18 cellular contexts compared by ENCODE assay signal in the genomic region with DNA sequence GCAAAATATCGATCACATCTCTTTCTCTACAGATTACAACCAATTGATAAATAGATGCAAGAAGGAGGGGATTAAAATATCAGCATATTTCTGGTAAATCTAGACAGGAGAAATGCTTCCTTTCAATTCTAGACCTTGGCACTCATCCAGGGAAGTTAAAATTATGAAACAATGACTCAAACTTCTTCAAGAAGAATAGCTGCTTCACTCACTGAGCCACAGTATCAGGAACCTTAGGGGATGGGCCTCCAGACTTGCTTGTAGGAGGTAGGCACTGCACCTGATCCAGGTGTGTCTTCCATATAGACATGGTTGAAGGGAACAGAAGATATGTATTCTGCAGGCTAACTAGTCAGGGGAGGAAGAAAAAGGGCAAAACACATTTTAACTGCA. TPM values are rescaled to one million over a fixed set of nuclear protein-coding genes. Genes with fewer than 3 reads are reported as not detected.
DNase-seq lines count a peak whose midpoint lies in the region; ATAC-seq and TF ChIP-seq lines count a peak whose summit lies in the region.
"Had no signal": no experiment of that assay in that cellular context is flagged by ENCODE, and none has a peak within 500 bp of the region (broad histone marks: within the 10 kb centered on the region; RNA-seq: fewer than 3 reads in every experiment).

No MANE protein-coding gene starts in this region.

- no TSS peak for BruUV-seq in PC-3 (replicated peaks; lab: Mats Ljungman, UMichigan)

- no peaks in the 10 kb centered on the region for H3K9me3 ChIP-seq in PC-3 (ENCODE audit: low read length)
- no peaks in the 10 kb centered on the region for H3K9me3 ChIP-seq in CD4-positive, alpha-beta T cell (ENCODE audit: control insufficient read depth, low read length)
- H3K9me3 ChIP-seq: tibial nerve had no signal

- H3K4me2 ChIP-seq in PC-3 (ENCODE audit: low read length) = peak overlapping the region; percentile 41; the same call in 1 of the 2 replicates

- no peak overlapping the region for H3K4me3 ChIP-seq in PC-3 (ENCODE audit: low read length)
- H3K4me3 ChIP-seq: tibial nerve had no signal

- no peak overlapping the region for H3K9ac ChIP-seq in PC-3 (ENCODE audit: low read length)

- H3K27ac ChIP-seq in PC-3 (ENCODE audit: low read length) = no peak overlapping the region
- no peak overlapping the region for H3K27ac ChIP-seq in CD4-positive, alpha-beta T cell (ENCODE audit: low read depth, low read length)
- H3K27ac ChIP-seq: tibial nerve had no signal

- no peaks in the 10 kb centered on the region for H4K20me1 ChIP-seq in PC-3 (ENCODE audit: low read length)

- H3K4me3 Mint-ChIP-seq in activated naive CD4-positive, alpha-beta T cell treated with anti-CD3 and anti-CD28 coated beads, Interleukin-2, amount 50 U/mL, for 24 hours = peak overlapping the region; percentile 38
- no peak overlapping the region for H3K4me3 Mint-ChIP-seq in dendritic cell treated with granulocyte-macrophage colony-stimulating factor and Interleukin-4, amounts not matched to agents 40 ng/mL and 50 ng/mL, for 4 days
- peak overlapping the region; percentile 6 to 55 for H3K4me3 Mint-ChIP-seq in stimulated activated naive CD8-positive, alpha-beta T cell treated with anti-CD3 and anti-CD28 coated beads, Interleukin-15, amount 100 ng/mL, for 72 hours
- H3K4me3 Mint-ChIP-seq in CD4-positive, alpha-beta T cell = no peak overlapping the region
- H3K4me3 Mint-ChIP-seq: brain had no signal

- H3K27me3 Mint-ChIP-seq in activated naive CD4-positive, alpha-beta T cell treated with anti-CD3 and anti-CD28 coated beads, Interleukin-2, amount 50 U/mL, for 24 hours = no peaks in the 10 kb centered on the region
- peaks cover 4% of the 10 kb centered on the region for H3K27me3 Mint-ChIP-seq in dendritic cell treated with granulocyte-macrophage colony-stimulating factor and Interleukin-4, amounts not matched to agents 40 ng/mL and 50 ng/mL, for 4 days
- no peaks in the 10 kb centered on the region for H3K27me3 Mint-ChIP-seq in stimulated activated naive CD8-positive, alpha-beta T cell treated with anti-CD3 and anti-CD28 coated beads, Interleukin-15, amount 100 ng/mL, for 72 hours
- H3K27me3 Mint-ChIP-seq in CD4-positive, alpha-beta T cell = no peaks in the 10 kb centered on the region

- no peak for DNase-seq in activated naive CD4-positive, alpha-beta T cell treated with Interleukin-2 at 50 U/mL for 16 hours
- DNase-seq in PC-3 = peak; percentile 78
- DNase-seq in stimulated activated naive CD8-positive, alpha-beta T cell treated with anti-CD3 and anti-CD28 coated beads, Interleukin-15, amount 100 ng/mL, for 72 hours = no peak
- DNase-seq in CD4-positive, alpha-beta T cell = no peak
- DNase-seq in NCI-H2029 treated with DMSO at 0.1 percent for 48 hours (lab: John Stamatoyannopoulos, UW) = no peak
- DNase-seq in mesenteric fat pad (ENCODE audit: low spot score) = no peak
- DNase-seq: activated CD4-positive, alpha-beta T cell treated with anti-CD3 and anti-CD28 coated beads, Interleukin-2, amount 50 U/mL, for 4 hours; effector CD8-positive, alpha-beta T cell; NCI-H2029; NCI-H748 treated with DMSO at 0.1 percent for 48 hours; SHP77; T1000 had no signal

- intact Hi-C loops in PC-3 (cut with micrococcal nuclease) = no loop called here
- intact Hi-C loops in dendritic cell treated with granulocyte-macrophage colony-stimulating factor and Interleukin-4, amounts not matched to agents 40 ng/mL and 50 ng/mL, for 4 days (cut with micrococcal nuclease) = no loop called here
- intact Hi-C loops in CD4-positive, alpha-beta T cell (cut with DNase I, micrococcal nuclease) = no loop called here

- H3K36me3 ChIP-seq in PC-3 (ENCODE audit: low read depth, low read length) = no peaks in the 10 kb centered on the region
- H3K36me3 ChIP-seq: tibial nerve had no signal

- H3K27me3 ChIP-seq in PC-3 (ENCODE audit: low read length) = peaks cover 33% of the 10 kb centered on the region
- H3K27me3 ChIP-seq in CD4-positive, alpha-beta T cell (ENCODE audit: control insufficient read depth, insufficient read depth, low read length) = no peaks in the 10 kb centered on the region
- H3K27me3 ChIP-seq: tibial nerve had no signal

- H3K4me1 Mint-ChIP-seq in activated naive CD4-positive, alpha-beta T cell treated with anti-CD3 and anti-CD28 coated beads, Interleukin-2, amount 50 U/mL, for 24 hours = peaks cover 95% of the 10 kb centered on the region
- H3K4me1 Mint-ChIP-seq in dendritic cell treated with granulocyte-macrophage colony-stimulating factor and Interleukin-4, amounts not matched to agents 40 ng/mL and 50 ng/mL, for 4 days (ENCODE audit: low read depth) = peaks cover 37% of the 10 kb centered on the region
- peaks cover 100% of the 10 kb centered on the region for H3K4me1 Mint-ChIP-seq in stimulated activated naive CD8-positive, alpha-beta T cell treated with anti-CD3 and anti-CD28 coated beads, Interleukin-15, amount 100 ng/mL, for 72 hours
- H3K4me1 Mint-ChIP-seq in CD4-positive, alpha-beta T cell (ENCODE audit: low read depth) = peaks cover 18% of the 10 kb centered on the region
- H3K4me1 Mint-ChIP-seq: brain had no signal

- 0 out of 2 replicates have a peak, but pooled peaks have one; percentile 35 for ATAC-seq in PC-3
- no peak for ATAC-seq in stimulated activated naive CD8-positive, alpha-beta T cell treated with anti-CD3 and anti-CD28 coated beads, Interleukin-15, amount 100 ng/mL, for 72 hours
- no peak for ATAC-seq in CD4-positive, alpha-beta T cell (ENCODE audit: poor library complexity)

- H2AFZ ChIP-seq in PC-3 (ENCODE audit: low read length) = no peak overlapping the region

- no peak for TF ChIP-seq CTCF in PC-3 (conservative IDR thresholded peaks at IDR 0.05; ENCODE audit: low read depth, low read length)
- no peak for TF ChIP-seq CTCF in CD4-positive, alpha-beta T cell (IDR thresholded peaks at IDR 0.05)

- no peaks in the 10 kb centered on the region for H3F3A ChIP-seq in PC-3 (ENCODE audit: low read length, unreplicated experiment)

- peak overlapping the region; percentile 85 for H3K27ac Mint-ChIP-seq in activated naive CD4-positive, alpha-beta T cell treated with anti-CD3 and anti-CD28 coated beads, Interleukin-2, amount 50 U/mL, for 24 hours
- peak overlapping the region; percentile 39 for H3K27ac Mint-ChIP-seq in dendritic cell treated with granulocyte-macrophage colony-stimulating factor and Interleukin-4, amounts not matched to agents 40 ng/mL and 50 ng/mL, for 4 days
- peak overlapping the region in 1 of 2 donors; percentile 7 for H3K27ac Mint-ChIP-seq in stimulated activated naive CD8-positive, alpha-beta T cell treated with anti-CD3 and anti-CD28 coated beads, Interleukin-15, amount 100 ng/mL, for 72 hours
- H3K27ac Mint-ChIP-seq in CD4-positive, alpha-beta T cell = no peak overlapping the region
- H3K27ac Mint-ChIP-seq: brain had no signal

- peaks cover 23% of the 10 kb centered on the region for H3K4me1 ChIP-seq in PC-3 (ENCODE audit: insufficient read depth, low read length)
- H3K4me1 ChIP-seq: tibial nerve had no signal

- H3K9me2 ChIP-seq in PC-3 (replicated peaks; ENCODE audit: low read length) = no peaks in the 10 kb centered on the region

- no peaks in the 10 kb centered on the region for H3K79me2 ChIP-seq in PC-3 (ENCODE audit: low read length)

- CTCF ChIA-PET in PC-3 (lab: Charles Lee) = interaction anchor here (0.6 to 0.9 kb wide), 2 partner anchors 74 to 206 kb away, joined by 3 read pairs; a partner anchor contains a TSS
- CTCF ChIA-PET in CD4-positive, alpha-beta T cell (lab: Charles Lee) = interaction anchor here (1.1 to 1.7 kb wide), 2 partner anchors 22 to 23 kb away, joined by 3 to 5 read pairs; no protein-coding TSS in a partner anchor

- H3K9me3 Mint-ChIP-seq in activated naive CD4-positive, alpha-beta T cell treated with anti-CD3 and anti-CD28 coated beads, Interleukin-2, amount 50 U/mL, for 24 hours = peaks cover 8% of the 10 kb centered on the region
- H3K9me3 Mint-ChIP-seq in dendritic cell treated with granulocyte-macrophage colony-stimulating factor and Interleukin-4, amounts not matched to agents 40 ng/mL and 50 ng/mL, for 4 days = no peaks in the 10 kb centered on the region
- peaks cover 0 to 8% of the 10 kb centered on the region in 2 donors for H3K9me3 Mint-ChIP-seq in stimulated activated naive CD8-positive, alpha-beta T cell treated with anti-CD3 and anti-CD28 coated beads, Interleukin-15, amount 100 ng/mL, for 72 hours
- no peaks in the 10 kb centered on the region for H3K9me3 Mint-ChIP-seq in CD4-positive, alpha-beta T cell
- H3K9me3 Mint-ChIP-seq: brain had no signal

- peaks cover 53% of the 10 kb centered on the region for H3K36me3 Mint-ChIP-seq in activated naive CD4-positive, alpha-beta T cell treated with anti-CD3 and anti-CD28 coated beads, Interleukin-2, amount 50 U/mL, for 24 hours
- no peaks in the 10 kb centered on the region for H3K36me3 Mint-ChIP-seq in dendritic cell treated with granulocyte-macrophage colony-stimulating factor and Interleukin-4, amounts not matched to agents 40 ng/mL and 50 ng/mL, for 4 days (ENCODE audit: low read depth)
- H3K36me3 Mint-ChIP-seq in CD4-positive, alpha-beta T cell (ENCODE audit: low read depth) = no peaks in the 10 kb centered on the region
- H3K36me3 Mint-ChIP-seq: brain had no signal

- POLR2A ChIA-PET in PC-3 (lab: Charles Lee; ENCODE audit: unreplicated experiment) = no interaction called here
- POLR2A ChIA-PET in CD4-positive, alpha-beta T cell (lab: Charles Lee) = interaction anchor here (1.6 kb wide), 1 partner anchor 26 kb away, joined by 3 read pairs; no protein-coding TSS in a partner anchor

RNA-seq across cellular contexts. Expression of a gene that starts 9.8 kb away (rescaled TPM):
- total RNA-seq in PC-3 (2014; rRNA removed) = 0.15 and 0.46 TPM in 2 replicates
- total RNA-seq in CD4-positive, alpha-beta T cell = under 1 TPM; 0.69 to 0.78 TPM
- 0.64 TPM for total RNA-seq in mesenteric fat pad
- total RNA-seq: frontal cortex, LHCN-M2 had no signal

RNA-seq across cellular contexts. Expression of a gene that starts 37.3 kb away (rescaled TPM):
- not detected in 2 replicates for total RNA-seq in PC-3 (2014; rRNA removed)
- 100 to 1,000 TPM; 387 to 395 TPM for total RNA-seq in CD4-positive, alpha-beta T cell
- 5.3 TPM for total RNA-seq in mesenteric fat pad
- total RNA-seq: LHCN-M2 had no signal

RNA-seq across cellular contexts. Expression of a gene that starts 47.1 kb away (rescaled TPM):
- total RNA-seq in PC-3 (2014; rRNA removed) (not detected in 2 replicates), mesenteric fat pad (0.64 TPM)
- 100 to 1,000 TPM; 124 TPM for total RNA-seq in CD4-positive, alpha-beta T cell
- total RNA-seq: frontal cortex, LHCN-M2 had no signal

Comparison
In these comparisons a context has a peak if more than half of its experiments do, and no peak if none do; other contexts are left out.
1. H3K4me3 Mint-ChIP-seq: peak in activated naive CD4-positive, alpha-beta T cell treated with anti-CD3 and anti-CD28 coated beads, Interleukin-2, amount 50 U/mL, for 24 hours (single experiment) and stimulated activated naive CD8-positive, alpha-beta T cell treated with anti-CD3 and anti-CD28 coated beads, Interleukin-15, amount 100 ng/mL, for 72 hours (2 of 2); none in dendritic cell treated with granulocyte-macrophage colony-stimulating factor and Interleukin-4, amounts not matched to agents 40 ng/mL and 50 ng/mL, for 4 days (single experiment) and CD4-positive, alpha-beta T cell (single experiment).
2. RNA of a gene that starts 37.3 kb away (total RNA-seq): 387 to 395 TPM in CD4-positive, alpha-beta T cell; 5.3 TPM in mesenteric fat pad (single experiment) and not detected in PC-3; every median in the first group is over 10 times any median in the second.
3. RNA of a gene that starts 47.1 kb away (total RNA-seq): 124 TPM in CD4-positive, alpha-beta T cell; 0.64 TPM in mesenteric fat pad (single experiment) and not detected in PC-3; every median in the first group is over 10 times any median in the second.